In the genomic region with DNA sequence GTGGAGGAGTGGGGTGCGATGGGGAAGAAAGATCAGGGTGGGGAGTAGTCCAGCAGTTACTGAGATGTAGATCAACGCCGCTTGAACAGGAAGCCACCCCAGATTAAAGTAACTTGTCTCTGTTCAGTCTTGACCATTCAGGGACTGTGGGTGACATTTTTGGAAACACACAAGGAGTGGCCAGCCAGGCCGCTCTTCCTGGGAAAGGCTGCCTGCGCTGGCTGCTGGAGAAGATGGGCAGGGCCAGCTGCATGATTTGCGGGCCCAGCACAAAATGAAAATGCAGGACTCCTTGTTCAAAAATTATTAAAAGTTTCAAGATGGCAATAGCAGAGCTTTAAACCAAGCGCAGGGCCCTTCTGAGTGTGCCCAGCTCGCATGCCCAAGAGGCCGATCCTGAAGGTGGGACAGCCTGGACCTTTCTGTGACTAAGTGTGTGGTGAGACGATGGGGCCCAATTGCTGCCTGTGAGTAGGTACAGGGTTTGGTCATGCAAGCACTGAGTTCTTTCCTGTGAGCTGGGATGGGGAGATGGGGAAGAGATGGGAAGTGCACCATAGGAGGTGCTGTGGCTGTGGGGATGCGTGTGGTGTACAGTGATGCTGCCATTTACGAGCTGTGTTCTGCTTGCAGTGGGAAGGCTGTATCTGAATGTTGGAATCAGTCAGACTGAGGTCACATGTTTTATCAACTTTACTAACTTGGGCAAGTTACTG, we compare ENCODE assay signal across 1 cellular context.
TF ChIP-seq lines count a peak whose summit lies in the region.

No MANE protein-coding gene starts in this region.

TF ChIP-seq in HCT116, 20 proteins besides CTCF, POLR2A, EP300 and RAD21 (continued from another document):
- no peak for TF ChIP-seq CBX3 (IDR thresholded peaks at IDR 0.05; ENCODE audit: low read depth)
- no peak for TF ChIP-seq SIN3A (IDR thresholded peaks at IDR 0.05; ENCODE audit: low read depth)
- no peak for TF ChIP-seq JUND (IDR thresholded peaks at IDR 0.05)
- TF ChIP-seq EZH2phosphoT487 (IDR thresholded peaks at IDR 0.05; ENCODE audit: borderline replicate concordance) = no peak
- TF ChIP-seq, protein P1, sequence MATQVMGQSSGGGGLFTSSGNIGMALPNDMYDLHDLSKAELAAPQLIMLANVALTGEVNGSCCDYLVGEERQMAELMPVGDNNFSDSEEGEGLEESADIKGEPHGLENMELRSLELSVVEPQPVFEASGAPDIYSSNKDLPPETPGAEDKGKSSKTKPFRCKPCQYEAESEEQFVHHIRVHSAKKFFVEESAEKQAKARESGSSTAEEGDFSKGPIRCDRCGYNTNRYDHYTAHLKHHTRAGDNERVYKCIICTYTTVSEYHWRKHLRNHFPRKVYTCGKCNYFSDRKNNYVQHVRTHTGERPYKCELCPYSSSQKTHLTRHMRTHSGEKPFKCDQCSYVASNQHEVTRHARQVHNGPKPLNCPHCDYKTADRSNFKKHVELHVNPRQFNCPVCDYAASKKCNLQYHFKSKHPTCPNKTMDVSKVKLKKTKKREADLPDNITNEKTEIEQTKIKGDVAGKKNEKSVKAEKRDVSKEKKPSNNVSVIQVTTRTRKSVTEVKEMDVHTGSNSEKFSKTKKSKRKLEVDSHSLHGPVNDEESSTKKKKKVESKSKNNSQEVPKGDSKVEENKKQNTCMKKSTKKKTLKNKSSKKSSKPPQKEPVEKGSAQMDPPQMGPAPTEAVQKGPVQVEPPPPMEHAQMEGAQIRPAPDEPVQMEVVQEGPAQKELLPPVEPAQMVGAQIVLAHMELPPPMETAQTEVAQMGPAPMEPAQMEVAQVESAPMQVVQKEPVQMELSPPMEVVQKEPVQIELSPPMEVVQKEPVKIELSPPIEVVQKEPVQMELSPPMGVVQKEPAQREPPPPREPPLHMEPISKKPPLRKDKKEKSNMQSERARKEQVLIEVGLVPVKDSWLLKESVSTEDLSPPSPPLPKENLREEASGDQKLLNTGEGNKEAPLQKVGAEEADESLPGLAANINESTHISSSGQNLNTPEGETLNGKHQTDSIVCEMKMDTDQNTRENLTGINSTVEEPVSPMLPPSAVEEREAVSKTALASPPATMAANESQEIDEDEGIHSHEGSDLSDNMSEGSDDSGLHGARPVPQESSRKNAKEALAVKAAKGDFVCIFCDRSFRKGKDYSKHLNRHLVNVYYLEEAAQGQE (IDR thresholded peaks at IDR 0.05; ENCODE audit: low read depth) = no peak
- TF ChIP-seq EZH2 (IDR thresholded peaks at IDR 0.05) = no peak
- TF ChIP-seq ZFX (IDR thresholded peaks at IDR 0.05) = no peak
- TF ChIP-seq TCF7L2 (IDR thresholded peaks at IDR 0.05; ENCODE audit: borderline replicate concordance, extremely low read depth, insufficient read depth, insufficient read length) = no peak
- TF ChIP-seq YY1 (IDR thresholded peaks at IDR 0.05; ENCODE audit: extremely low read depth, insufficient replicate concordance, low read depth, low read length) = no peak
- no peak for TF ChIP-seq CEBPB (IDR thresholded peaks at IDR 0.05; ENCODE audit: low read depth)
- TF ChIP-seq, protein P2, sequence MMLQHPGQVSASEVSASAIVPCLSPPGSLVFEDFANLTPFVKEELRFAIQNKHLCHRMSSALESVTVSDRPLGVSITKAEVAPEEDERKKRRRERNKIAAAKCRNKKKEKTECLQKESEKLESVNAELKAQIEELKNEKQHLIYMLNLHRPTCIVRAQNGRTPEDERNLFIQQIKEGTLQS (IDR thresholded peaks at IDR 0.05) = no peak
- TF ChIP-seq FOSL1 (IDR thresholded peaks at IDR 0.05; ENCODE audit: low read depth) = no peak
